8 cellular contexts compared by ENCODE assay signal in the genomic region with DNA sequence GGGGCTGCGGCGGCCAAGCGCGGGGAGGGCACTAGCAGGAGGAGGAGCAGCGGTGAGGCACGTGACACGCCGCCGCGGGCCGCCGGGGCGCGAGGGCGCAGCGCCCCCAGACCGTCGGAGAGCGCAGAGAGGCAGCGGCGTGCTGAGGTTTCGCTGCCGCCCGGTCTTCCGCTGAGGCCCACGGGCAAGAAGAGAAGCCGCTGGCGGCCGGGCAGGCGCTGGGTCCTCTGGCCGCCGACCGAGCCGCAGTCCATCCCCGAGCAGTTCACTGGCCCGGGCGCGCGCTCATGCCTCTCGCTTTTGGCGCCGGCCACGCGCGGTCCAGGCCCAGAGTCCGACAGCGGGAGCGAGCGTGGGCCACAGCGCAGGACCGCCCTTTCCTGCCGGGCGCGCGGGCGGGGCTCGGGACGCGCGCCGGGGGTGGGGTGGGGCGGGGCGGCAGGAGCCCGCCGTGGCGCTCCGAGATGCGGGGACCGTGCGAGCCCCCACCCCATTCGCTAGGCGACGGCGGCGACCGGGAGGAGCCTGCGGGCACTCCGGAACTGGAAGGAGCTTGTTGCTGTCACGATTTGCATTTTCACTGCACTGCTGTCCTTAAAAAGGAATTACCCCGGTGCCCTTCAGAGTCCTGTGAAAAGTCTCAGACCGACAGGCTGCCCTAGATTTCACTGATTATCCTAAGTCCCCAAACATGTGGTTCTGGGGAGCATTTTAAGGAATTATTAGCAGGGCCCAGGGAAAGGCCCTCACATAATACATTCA. TPM values are rescaled to one million over a fixed set of nuclear protein-coding genes. Genes with fewer than 3 reads are reported as not detected.
DNase-seq lines count a peak whose midpoint lies in the region; ATAC-seq and TF ChIP-seq lines count a peak whose summit lies in the region.

A gene with protein sequence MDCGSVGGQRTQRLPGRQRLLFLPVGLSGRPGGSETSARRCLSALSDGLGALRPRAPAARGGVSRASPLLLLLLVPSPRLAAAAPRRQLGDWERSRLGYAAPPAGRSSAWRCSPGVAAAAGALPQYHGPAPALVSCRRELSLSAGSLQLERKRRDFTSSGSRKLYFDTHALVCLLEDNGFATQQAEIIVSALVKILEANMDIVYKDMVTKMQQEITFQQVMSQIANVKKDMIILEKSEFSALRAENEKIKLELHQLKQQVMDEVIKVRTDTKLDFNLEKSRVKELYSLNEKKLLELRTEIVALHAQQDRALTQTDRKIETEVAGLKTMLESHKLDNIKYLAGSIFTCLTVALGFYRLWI (minus strand): TSS at position 382 of the 762 bp plus-strand sequence. CDS start 128 bp downstream, at position 254.

- DNase-seq in GM03348 (ENCODE audit: low spot score) (peak; percentile 96), H7 (peak; percentile 93), M059J (ENCODE audit: low read depth) (peak; percentile 90), SK-MEL-5 (ENCODE audit: low read depth, low spot score) (peak; percentile 94)
- peak; percentile 83 for DNase-seq in activated naive CD4-positive, alpha-beta T cell treated with Interleukin-2 at 50 U/mL for 16 hours

- H3K27ac ChIP-seq in gastroesophageal sphincter (peak within 1 kb of the TSS; percentile 64 to 98 (median 96)), neutrophil (peak within 1 kb of the TSS; percentile 78)

- no peaks in the 10 kb centered on the region for H3K9me3 ChIP-seq in gastroesophageal sphincter
- no peaks in the 10 kb centered on the region for H3K9me3 ChIP-seq in neutrophil

- peaks cover 2 to 44% (median 9%) of the 10 kb centered on the region in 3 donors for H3K4me1 ChIP-seq in gastroesophageal sphincter
- H3K4me1 ChIP-seq in neutrophil (ENCODE audit: control insufficient read depth in 1 of 2, insufficient read depth in 1 of 2, low read depth in 1 of 2, low read length in 1 of 2), result peaks cover 9 to 15% of the 10 kb centered on the region in 2 experiments

- peak; percentile 85 to 89 for TF ChIP-seq POLR2A in gastroesophageal sphincter (IDR thresholded peaks at IDR 0.05)

- peak; percentile 95 for ATAC-seq in gastroesophageal sphincter

- WGBS in gastroesophageal sphincter (ENCODE audit: low coverage in 1 of 2), 2 donors, result 0% methylated on average over 1 to 2 of the region's 81 CpGs

- peak within 1 kb of the TSS; percentile 89 for H3K4me3 ChIP-seq in H7 (ENCODE audit: insufficient read depth, low read depth, low read length)
- H3K4me3 ChIP-seq in gastroesophageal sphincter, result peak within 1 kb of the TSS; percentile 77 to 97
- H3K4me3 ChIP-seq in neutrophil (ENCODE audit: low read depth in 1 of 2, low read length in 1 of 2), result peak within 1 kb of the TSS; percentile 80 to 86

- H3K36me3 ChIP-seq in H7 (replicated peaks; ENCODE audit: control insufficient read depth, insufficient read depth, low read length) (no peaks in the 10 kb centered on the region), gastroesophageal sphincter (no peaks in the 10 kb centered on the region), neutrophil (no peaks in the 10 kb centered on the region)

- no peak for TF ChIP-seq EP300 in gastroesophageal sphincter (IDR thresholded peaks at IDR 0.05)

- no peaks in the 10 kb centered on the region for H3K27me3 ChIP-seq in H7 (ENCODE audit: control insufficient read depth, insufficient read depth, low read length)
- H3K27me3 ChIP-seq in gastroesophageal sphincter, result no peaks in the 10 kb centered on the region
- H3K27me3 ChIP-seq in neutrophil, result no peaks in the 10 kb centered on the region

- peak in 3 of 4 experiments; percentile 19 to 57 (median 28) for TF ChIP-seq CTCF in gastroesophageal sphincter (IDR thresholded peaks at IDR 0.05)
- TF ChIP-seq CTCF in neutrophil (IDR thresholded peaks at IDR 0.05), result peak; percentile 19
- TF ChIP-seq CTCF in subcutaneous adipose tissue (IDR thresholded peaks at IDR 0.05; ENCODE audit: low read depth), result no peak

- in situ Hi-C loops in SK-MEL-5 (cut with HindIII; ENCODE audit: low pct_unique_long_range_greater_than_20kb, low sequenced_read_pairs), result no loop called here

RNA-seq across cellular contexts. Expression of the gene that starts here (rescaled TPM):
- total RNA-seq in H7 (2014; rRNA removed; shearing (Covaris generic)), result 16.0 and 21.4 TPM in 2 replicates
- total RNA-seq in M059J (2014; rRNA removed; shearing (Covaris generic)), result 26.9 and 37.1 TPM in 2 replicates
- 45.5 and 58.2 TPM in 2 replicates for total RNA-seq in SK-MEL-5 (2014; rRNA removed; shearing (Covaris generic))
- 34.1 and 34.8 TPM in 2 replicates for polyA plus RNA-seq in SK-MEL-5 (2015; cell fraction: cytosol; rRNA removed)
- polyA plus RNA-seq in SK-MEL-5 (2015; cell fraction: nucleus; rRNA removed), result 9.8 and 10.9 TPM in 2 replicates
- total RNA-seq in gastroesophageal sphincter, result 10 to 100 TPM in 3 of 4 donors, 1 to 10 TPM in 1; 8.5 to 18.6 (median 11.9) TPM
- total RNA-seq in subcutaneous adipose tissue, result 10 to 100 TPM; 10.5 to 19.2 (median 17.1) TPM

Comparison
In these comparisons a context has a peak if more than half of its experiments do, and no peak if none do; other contexts are left out.
1. Peak in every context shown above with its lines: DNase-seq, ATAC-seq, H3K4me3 ChIP-seq and H3K27ac ChIP-seq.